ENCODE assay signal across 13 cellular contexts in the genomic region with DNA sequence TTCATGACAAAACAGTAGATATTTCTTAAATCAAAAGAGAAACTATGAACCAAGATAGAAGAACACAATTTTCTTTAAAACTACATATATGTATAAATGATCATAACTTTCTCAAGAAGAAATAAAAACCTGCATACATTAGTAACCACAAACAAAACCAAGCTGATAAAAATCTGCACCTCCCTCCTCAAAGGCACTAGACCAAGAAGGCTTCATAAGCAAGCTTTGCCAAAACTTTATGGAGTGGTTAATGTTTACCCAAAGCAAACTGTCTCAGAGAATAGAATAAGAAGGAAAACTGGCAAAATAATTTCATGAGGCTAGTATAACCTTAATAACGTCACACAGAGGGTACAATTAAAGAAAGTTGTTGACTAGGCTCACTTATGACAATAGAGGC.
"Had no signal": no experiment of that assay in that cellular context is flagged by ENCODE, and none has a peak within 500 bp of the region (broad histone marks: within the 10 kb centered on the region; RNA-seq: fewer than 3 reads in every experiment).

No MANE protein-coding gene starts in this region.

- H3K9me3 ChIP-seq: colonic mucosa, prostate gland, right lobe of liver, upper lobe of left lung had no signal

- H3K4me1 ChIP-seq: colonic mucosa, prostate gland, upper lobe of left lung had no signal

- H3K27ac ChIP-seq: colonic mucosa, prostate gland, right lobe of liver, upper lobe of left lung, WERI-Rb-1 had no signal

- H3K4me3 ChIP-seq: colonic mucosa, prostate gland, right lobe of liver, upper lobe of left lung had no signal

- H3K36me3 ChIP-seq: colonic mucosa, prostate gland, right lobe of liver, upper lobe of left lung, WERI-Rb-1 had no signal

- H3K27me3 ChIP-seq: colonic mucosa, right lobe of liver, upper lobe of left lung had no signal

- ATAC-seq: activated CD4-positive, alpha-beta T cell treated with anti-CD3 and anti-CD28 coated beads for 36 hours; esophagus mucosa; natural killer cell had no signal

- DNase-seq: activated CD4-positive, alpha-beta memory T cell treated with anti-CD3 and anti-CD28 coated beads, Interleukin-2, amount 10 ng/mL, durations not matched to agents 7 days and 5 days; activated CD4-positive, alpha-beta T cell treated with anti-CD3 and anti-CD28 coated beads for 36 hours; activated naive CD4-positive, alpha-beta T cell treated with anti-CD3 and anti-CD28 coated beads, Interleukin-2, amount 50 U/mL, for 16 hours; activated T-cell treated with anti-CD3 and anti-CD28 coated beads, Interleukin-2, amount 50 U/mL, for 24 hours; caudate nucleus; colonic mucosa; mesenchymal stem cell; natural killer cell; right lobe of liver; upper lobe of left lung; WERI-Rb-1 had no signal
